16 cellular contexts compared by ENCODE assay signal in genomic region chr6:50899306-50899840, GRCh38.
"Had no signal": no experiment of that assay in that cellular context is flagged by ENCODE, and none has a peak within 500 bp of the region (broad histone marks: within the 10 kb centered on the region; RNA-seq: fewer than 3 reads in every experiment).

No MANE protein-coding gene starts in this region.

- DNase-seq: activated naive CD4-positive, alpha-beta T cell treated with Interleukin-2 at 50 U/mL for 16 hours; activated T-cell treated with anti-CD3 and anti-CD28 coated beads for 4 hours; anterior cingulate cortex; brain microvascular endothelial cell; endodermal cell; erythroblast; mesendoderm; natural killer cell; posterior cingulate gyrus; stimulated activated CD4-positive, alpha-beta T cell treated with anti-CD3 and anti-CD28 coated beads, Interleukin-4, amount 100 ng/mL, for 4 hours; stimulated activated CD8-positive, alpha-beta memory T cell treated with anti-CD3 and anti-CD28 coated beads, Interleukin-4, amount 100 ng/mL, for 48 hours; stimulated activated naive CD8-positive, alpha-beta T cell treated with anti-CD3 and anti-CD28 coated beads, Interleukin-15, Interleukin-2, amounts not matched to agents 100 U/mL and 50 U/mL, for 24 hours had no signal

- H3K27me3 ChIP-seq: brain microvascular endothelial cell, neutrophil, suprapubic skin had no signal

- H3K36me3 ChIP-seq: brain microvascular endothelial cell, neutrophil, suprapubic skin had no signal

- H3K9me3 ChIP-seq: neutrophil, suprapubic skin had no signal

- H3K27ac ChIP-seq: brain microvascular endothelial cell, neutrophil, suprapubic skin had no signal

- H3K4me3 ChIP-seq: smooth muscle cell, suprapubic skin had no signal

- H3K4me1 ChIP-seq: suprapubic skin had no signal

- ATAC-seq: activated CD4-positive, CD25-positive, alpha-beta regulatory T cell treated with anti-CD3 and anti-CD28 coated beads, Interleukin-2, amount 50 U/mL, for 24 hours; natural killer cell; stimulated activated naive CD8-positive, alpha-beta T cell treated with anti-CD3 and anti-CD28 coated beads, Interleukin-15, Interleukin-2, amounts not matched to agents 100 U/mL and 50 U/mL, for 24 hours had no signal

- H3K4me2 ChIP-seq: smooth muscle cell had no signal
